8 cellular contexts compared by ENCODE assay signal in genomic region chr1:153978274-153978909, GRCh38. TPM values are rescaled to one million over a fixed set of nuclear protein-coding genes. Genes with fewer than 3 reads are reported as not detected.
A peak's percentile ranks its signal among the peaks of the same experiment; 100 is the strongest.
DNase-seq lines count a peak whose midpoint lies in the region; ATAC-seq and TF ChIP-seq lines count a peak whose summit lies in the region.

No MANE protein-coding gene starts in this region.

- peaks cover 38% of the 10 kb centered on the region for H3K36me3 Mint-ChIP-seq in activated B cell treated with CpG ODN at 0.5 μM for 24 hours (ENCODE audit: low read depth)
- H3K36me3 Mint-ChIP-seq in stimulated activated effector memory CD8-positive, alpha-beta T cell treated with anti-CD3 and anti-CD28 coated beads, Interleukin-12 subunit alpha, Interleukin-12 subunit beta, amount 100 ng/mL, for 72 hours, result peaks cover 37% of the 10 kb centered on the region

- DNase-seq in HFF-Myc (ENCODE audit: extremely low read depth, low read depth) (no peak), activated B cell treated with CpG ODN at 0.5 μM for 24 hours (no peak), iPS DF 6.9 (ENCODE audit: low read depth, low spot score) (no peak), NCI-H345 treated with DMSO at 0.1 percent for 48 hours (lab: John Stamatoyannopoulos, UW; ENCODE audit: unreplicated experiment) (no peak), NCI-H2171 treated with DMSO at 0.1 percent for 48 hours (lab: John Stamatoyannopoulos, UW) (no peak), UCSD-AML1 (lab: John Stamatoyannopoulos, UW; ENCODE audit: unreplicated experiment) (no peak), cortex of kidney (lab: John Stamatoyannopoulos, UW) (no peak)
- DNase-seq in stimulated activated effector memory CD8-positive, alpha-beta T cell treated with anti-CD3 and anti-CD28 coated beads, Interleukin-12 subunit alpha, Interleukin-12 subunit beta, amount 100 ng/mL, for 72 hours (ENCODE audit: low spot score in 2 of 2), result no peak

- no peaks in the 10 kb centered on the region for H3K4me1 ChIP-seq in iPS DF 6.9 (ENCODE audit: control insufficient read depth, insufficient read depth, low read length)

- TF ChIP-seq CTCF in HFF-Myc (IDR thresholded peaks at IDR 0.05; ENCODE audit: low read depth, low read length, missing control alignments) (no peak), activated B cell treated with CpG ODN at 0.5 μM for 24 hours (IDR thresholded peaks at IDR 0.05) (no peak)

- no peaks in the 10 kb centered on the region for H3K27me3 Mint-ChIP-seq in activated B cell treated with CpG ODN at 0.5 μM for 24 hours

- peak overlapping the region; percentile 98 for H3K4me3 Mint-ChIP-seq in activated B cell treated with CpG ODN at 0.5 μM for 24 hours
- peak overlapping the region; percentile 91 for H3K4me3 Mint-ChIP-seq in stimulated activated effector memory CD8-positive, alpha-beta T cell treated with anti-CD3 and anti-CD28 coated beads, Interleukin-12 subunit alpha, Interleukin-12 subunit beta, amount 100 ng/mL, for 72 hours

- H3K27ac ChIP-seq in iPS DF 6.9 (ENCODE audit: low read length), result no peak overlapping the region

- H3K9me3 Mint-ChIP-seq in activated B cell treated with CpG ODN at 0.5 μM for 24 hours, result no peaks in the 10 kb centered on the region
- H3K9me3 Mint-ChIP-seq in stimulated activated effector memory CD8-positive, alpha-beta T cell treated with anti-CD3 and anti-CD28 coated beads, Interleukin-12 subunit alpha, Interleukin-12 subunit beta, amount 100 ng/mL, for 72 hours, result no peaks in the 10 kb centered on the region

- H3K9me3 ChIP-seq in iPS DF 6.9 (ENCODE audit: control insufficient read depth, insufficient read depth, low read length), result no peaks in the 10 kb centered on the region

- POLR2A ChIA-PET in activated B cell treated with CpG ODN at 0.5 μM for 24 hours (lab: Charles Lee), result interaction anchor here (0.6 to 8.0 kb wide), 11 partner anchors 8 to 412 kb away, joined by 3 to 230 read pairs (median 25); partner anchors contain the start of genes CREB3L4, CRTC2, DENND4B and GATAD2B

- CTCF ChIA-PET in activated B cell treated with CpG ODN at 0.5 μM for 24 hours (lab: Charles Lee), result interaction anchor here (1.2 to 2.9 kb wide), 5 partner anchors 8 to 164 kb away, joined by 4 to 15 read pairs (median 7); partner anchors contain the start of genes CREB3L4, CRTC2 and RAB13

- no CpG with 5 or more reads among the region's 9 CpGs for WGBS in iPS DF 6.9 (ENCODE audit: insufficient coverage, insufficient read length)

- no peak for ATAC-seq in activated B cell treated with CpG ODN at 0.5 μM for 24 hours (ENCODE audit: low read depth)
- no peak for ATAC-seq in stimulated activated effector memory CD8-positive, alpha-beta T cell treated with anti-CD3 and anti-CD28 coated beads, Interleukin-12 subunit alpha, Interleukin-12 subunit beta, amount 100 ng/mL, for 72 hours

- H3K4me1 Mint-ChIP-seq in activated B cell treated with CpG ODN at 0.5 μM for 24 hours, result peaks cover 32% of the 10 kb centered on the region
- H3K4me1 Mint-ChIP-seq in stimulated activated effector memory CD8-positive, alpha-beta T cell treated with anti-CD3 and anti-CD28 coated beads, Interleukin-12 subunit alpha, Interleukin-12 subunit beta, amount 100 ng/mL, for 72 hours, result peaks cover 38% of the 10 kb centered on the region

- H3K27ac Mint-ChIP-seq in activated B cell treated with CpG ODN at 0.5 μM for 24 hours, result peak overlapping the region; percentile 96
- H3K27ac Mint-ChIP-seq in stimulated activated effector memory CD8-positive, alpha-beta T cell treated with anti-CD3 and anti-CD28 coated beads, Interleukin-12 subunit alpha, Interleukin-12 subunit beta, amount 100 ng/mL, for 72 hours, result peak overlapping the region; percentile 91

- H3K4me3 ChIP-seq in HFF-Myc (replicated peaks; ENCODE audit: low read depth, low read length) (peak overlapping the region; percentile 78), iPS DF 6.9 (ENCODE audit: low read length) (peak overlapping the region; percentile 98; the same call in 1 of the 2 replicates)

- no peaks in the 10 kb centered on the region for H3K27me3 ChIP-seq in iPS DF 6.9 (ENCODE audit: control insufficient read depth, insufficient read depth, low read length)

- H3K36me3 ChIP-seq in iPS DF 6.9 (ENCODE audit: control insufficient read depth, insufficient read depth, low read length), result peaks cover 21% of the 10 kb centered on the region; the same call in 1 of the 2 replicates

- intact Hi-C loops in activated B cell treated with CpG ODN at 0.5 μM for 24 hours (cut with micrococcal nuclease), result no loop called here

RNA-seq across cellular contexts. Expression of gene JTB, which starts 0.9 kb away (rescaled TPM):
- total RNA-seq in activated B cell treated with CpG ODN at 0.5 μM for 24 hours, result 137 and 147 TPM in 2 replicates

RNA-seq across cellular contexts. Expression of gene RAB13, which starts 7.7 kb away (rescaled TPM):
- total RNA-seq in activated B cell treated with CpG ODN at 0.5 μM for 24 hours, result 48.2 and 49.1 TPM in 2 replicates

RNA-seq across cellular contexts. Expression of gene CREB3L4, which starts 10.7 kb away (rescaled TPM):
- total RNA-seq in activated B cell treated with CpG ODN at 0.5 μM for 24 hours, result 9.4 and 10.2 TPM in 2 replicates

RNA-seq across cellular contexts. Expression of gene RPS27, which starts 12.2 kb away (rescaled TPM):
- total RNA-seq in activated B cell treated with CpG ODN at 0.5 μM for 24 hours, result 3,463 and 4,673 TPM in 2 replicates

RNA-seq across cellular contexts. Expression of gene SLC39A1, which starts 15.1 kb away (rescaled TPM):
- total RNA-seq in activated B cell treated with CpG ODN at 0.5 μM for 24 hours, result 51.3 and 56.3 TPM in 2 replicates
